ENCODE assay signal across 8 cellular contexts in genomic region chr9:109109962-109110325, GRCh38. TPM values are rescaled to one million over a fixed set of nuclear protein-coding genes. Genes with fewer than 3 reads are reported as not detected.
DNase-seq lines count a peak whose midpoint lies in the region; ATAC-seq and TF ChIP-seq lines count a peak whose summit lies in the region.

No MANE protein-coding gene starts in this region.

- peak overlapping the region; percentile 50 to 76 (median 64) for H3K27ac ChIP-seq in adrenal gland
- H3K27ac ChIP-seq in right lobe of liver = peak overlapping the region in 2 of 3 donors; percentile 23 to 29
- peak overlapping the region; percentile 62 to 77 (median 71) for H3K27ac ChIP-seq in transverse colon

- peaks cover 79% of the 10 kb centered on the region for H3K4me1 Mint-ChIP-seq in activated naive CD4-positive, alpha-beta T cell treated with anti-CD3 and anti-CD28 coated beads for 36 hours (ENCODE audit: low read depth)

- H3K9me3 ChIP-seq in adrenal gland (replicated peaks in 1 of 3) (no peaks in the 10 kb centered on the region), right lobe of liver (no peaks in the 10 kb centered on the region), transverse colon (no peaks in the 10 kb centered on the region)

- intact Hi-C loops in activated naive CD4-positive, alpha-beta T cell treated with anti-CD3 and anti-CD28 coated beads for 36 hours (cut with micrococcal nuclease) = loop anchor here (1.0 to 10.0 kb wide), 10 partner anchors 8 to 1867 kb away; partner anchors contain the start of genes EPB41L4B and TXN
- intact Hi-C loops in adrenal gland (cut with DNase I) = no loop called here
- intact Hi-C loops in right lobe of liver (cut with DNase I) = no loop called here
- intact Hi-C loops in transverse colon (cut with DNase I; ENCODE audit: low total_unique reads) = no loop called here

- no peak for TF ChIP-seq POLR2A in adrenal gland (IDR thresholded peaks at IDR 0.05)
- no peak for TF ChIP-seq POLR2A in right lobe of liver (IDR thresholded peaks at IDR 0.05)
- no peak for TF ChIP-seq POLR2A in transverse colon (IDR thresholded peaks at IDR 0.05)

- H3K4me3 Mint-ChIP-seq in activated naive CD4-positive, alpha-beta T cell treated with anti-CD3 and anti-CD28 coated beads for 36 hours = peak overlapping the region; percentile 44

- in situ Hi-C loops in transverse colon (cut with MboI; ENCODE audit: low pct_ligation_motif_present in 1 of 4, low pct_unique_long_range_greater_than_20kb in 1 of 4, low sequenced_read_pairs in 3 of 4) = no loop called here

- H3K27me3 Mint-ChIP-seq in activated naive CD4-positive, alpha-beta T cell treated with anti-CD3 and anti-CD28 coated beads for 36 hours (ENCODE audit: low read depth) = no peaks in the 10 kb centered on the region

- TF ChIP-seq EP300 in transverse colon (IDR thresholded peaks at IDR 0.05; ENCODE audit: low read depth) = no peak

- no peak for ATAC-seq in right lobe of liver
- no peak for ATAC-seq in GM19328 (IDR thresholded peaks at IDR 0.05; ENCODE audit: unreplicated experiment)

- H3K4me1 ChIP-seq in adrenal gland (replicated peaks in 1 of 2) (peaks cover 64 to 95% of the 10 kb centered on the region in 2 donors), right lobe of liver (peaks cover 0 to 53% (median 5%) of the 10 kb centered on the region in 4 donors), transverse colon (peaks cover 29 to 84% (median 45%) of the 10 kb centered on the region in 4 donors)

- CTCF ChIA-PET in activated naive CD4-positive, alpha-beta T cell treated with anti-CD3 and anti-CD28 coated beads for 36 hours (lab: Charles Lee) = interaction anchor here (0.8 to 1.1 kb wide), 2 partner anchors 10 to 46 kb away, joined by 4 to 5 read pairs; partner anchors contain the start of gene TMEM245

- H3K9me3 Mint-ChIP-seq in activated naive CD4-positive, alpha-beta T cell treated with anti-CD3 and anti-CD28 coated beads for 36 hours = peaks cover 1% of the 10 kb centered on the region

- DNase-seq in activated naive CD4-positive, alpha-beta T cell treated with anti-CD3 and anti-CD28 coated beads for 36 hours = no peak
- DNase-seq in activated naive CD4-positive, alpha-beta T cell (lab: John Stamatoyannopoulos, UW) = no peak
- DNase-seq in adrenal gland (no peak), right lobe of liver (no peak), transverse colon (no peak), COR-L47 (lab: John Stamatoyannopoulos, UW) (no peak), AG08396 (ENCODE audit: low spot score) (no peak)

- H3K4me3 ChIP-seq in adrenal gland = peak overlapping the region in 1 of 4 donors; percentile 1
- H3K4me3 ChIP-seq in right lobe of liver = no peak overlapping the region
- H3K4me3 ChIP-seq in transverse colon = no peak overlapping the region

- no peak for TF ChIP-seq CTCF in adrenal gland (IDR thresholded peaks at IDR 0.05)
- no peak for TF ChIP-seq CTCF in right lobe of liver (IDR thresholded peaks at IDR 0.05)
- TF ChIP-seq CTCF in transverse colon (IDR thresholded peaks at IDR 0.05) = no peak

- H3K27me3 ChIP-seq in adrenal gland = no peaks in the 10 kb centered on the region
- no peaks in the 10 kb centered on the region for H3K27me3 ChIP-seq in right lobe of liver
- H3K27me3 ChIP-seq in transverse colon = no peaks in the 10 kb centered on the region

- H3K36me3 Mint-ChIP-seq in activated naive CD4-positive, alpha-beta T cell treated with anti-CD3 and anti-CD28 coated beads for 36 hours (ENCODE audit: low read depth) = peaks cover 6% of the 10 kb centered on the region

- H3K36me3 ChIP-seq in adrenal gland (replicated peaks in 1 of 2) = peaks cover 0 to 7% of the 10 kb centered on the region in 2 donors
- H3K36me3 ChIP-seq in right lobe of liver = no peaks in the 10 kb centered on the region
- H3K36me3 ChIP-seq in transverse colon = peaks cover 0 to 10% (median 0%) of the 10 kb centered on the region in 4 donors

- peak overlapping the region; percentile 75 for H3K27ac Mint-ChIP-seq in activated naive CD4-positive, alpha-beta T cell treated with anti-CD3 and anti-CD28 coated beads for 36 hours

RNA-seq across cellular contexts. Expression of gene TMEM245, which starts 9.8 kb away (rescaled TPM):
- total RNA-seq in activated naive CD4-positive, alpha-beta T cell treated with anti-CD3 and anti-CD28 coated beads for 36 hours = 10 to 100 TPM; 19.9 TPM
- total RNA-seq in adrenal gland (100 to 1,000 TPM in 7 of 8 donors, 10 to 100 TPM in 1; 97.5 to 363 (median 206) TPM), right lobe of liver (10 to 100 TPM; 24.7 to 39.5 (median 36.8) TPM), transverse colon (10 to 100 TPM; 28.5 to 63.6 (median 58.7) TPM)
- polyA plus RNA-seq in adrenal gland = 10 to 100 TPM; 23.6 to 79.5 (median 27.5) TPM

RNA-seq across cellular contexts. Expression of gene FRRS1L, which starts 57.1 kb away (rescaled TPM):
- total RNA-seq in activated naive CD4-positive, alpha-beta T cell treated with anti-CD3 and anti-CD28 coated beads for 36 hours = not detected
- total RNA-seq in adrenal gland = 10 to 100 TPM; 12.1 to 24.8 (median 18.9) TPM
- polyA plus RNA-seq in adrenal gland = 10 to 100 TPM in 1 of 3 donors, 1 to 10 TPM in 2; 2.9 to 10.9 (median 4.0) TPM
- not detected for total RNA-seq in right lobe of liver
- total RNA-seq in transverse colon = under 1 TPM in 3 of 4 donors, not detected in 1; 0.40 to 0.96 (median 0.64) TPM

Comparison
In these comparisons a context has a peak if more than half of its experiments do, and no peak if none do; other contexts are left out.
1. RNA of gene FRRS1L, which starts 57.1 kb away (total RNA-seq): 12.1 to 24.8 TPM in adrenal gland; 0.40 to 0.96 TPM in transverse colon, not detected in activated naive CD4-positive, alpha-beta T cell treated with anti-CD3 and anti-CD28 coated beads for 36 hours and not detected in right lobe of liver; every median in the first group is over 4 times any median in the second.
2. Peak in every context shown above with its lines, with median percentiles within 50 percentile points of each other: H3K27ac ChIP-seq.